ENCODE assay signal across 20 cellular contexts in the genomic region with DNA sequence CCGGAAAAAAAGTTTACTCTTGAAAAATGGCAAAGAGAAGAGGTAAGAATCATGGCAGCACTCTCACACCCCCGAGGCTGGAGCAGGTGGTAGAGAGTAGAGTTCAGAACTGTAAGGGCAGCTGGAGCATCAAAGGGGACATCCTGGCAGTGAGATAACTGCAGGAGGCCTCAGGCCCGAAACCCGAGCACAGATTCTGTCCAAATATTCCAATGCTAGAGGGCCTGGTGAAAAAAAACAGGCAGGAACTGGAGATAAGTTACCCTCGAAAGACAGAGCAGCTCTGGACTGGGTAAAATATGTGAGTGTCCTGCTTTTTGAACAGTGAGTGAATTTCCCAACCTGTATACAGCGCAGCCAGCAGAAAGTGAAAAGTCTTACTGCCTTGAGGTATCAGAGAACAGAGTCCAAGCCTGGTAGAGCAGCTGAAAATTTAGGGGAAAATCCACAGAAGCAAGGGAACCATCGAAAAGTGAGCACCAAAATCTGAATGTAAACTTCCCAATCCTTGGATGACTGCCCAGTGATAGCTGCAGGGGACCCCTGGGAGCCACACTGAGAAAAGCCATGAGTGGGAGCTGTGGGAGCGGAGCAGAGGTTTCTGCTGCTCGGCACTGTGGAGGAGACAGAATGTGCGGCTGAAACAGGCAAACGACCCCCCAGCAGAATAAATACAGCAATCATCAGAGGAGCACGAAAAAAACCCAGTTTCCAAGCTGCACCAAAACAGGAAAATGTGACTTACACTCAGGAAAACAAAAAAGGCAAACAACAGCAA. TPM values are rescaled to one million over a fixed set of nuclear protein-coding genes. Genes with fewer than 3 reads are reported as not detected.
"Had no signal": no experiment of that assay in that cellular context is flagged by ENCODE, and none has a peak within 500 bp of the region (broad histone marks: within the 10 kb centered on the region; RNA-seq: fewer than 3 reads in every experiment).

No MANE protein-coding gene starts in this region.

- H3K36me3 Mint-ChIP-seq: brain; immature natural killer cell; naive thymus-derived CD8-positive, alpha-beta T cell; stimulated activated naive B cell treated with anti-CD40 and anti-IgM and Interleukin-4, amounts not matched to agents 10 μg/mL and 1 μg/mL and 100 μg/mL, for 72 hours had no signal

- H3K27me3 Mint-ChIP-seq: brain had no signal

- H3K4me3 Mint-ChIP-seq: activated CD4-positive, alpha-beta T cell treated with anti-CD3 and anti-CD28 coated beads, Interleukin-2, amount 10 ng/mL, durations not matched to agents 24 days and 14 days; activated CD8-positive, alpha-beta T cell treated with anti-CD3 and anti-CD28 coated beads for 36 hours; activated T-helper 17 cell treated with anti-CD3 and anti-CD28 coated beads, Interleukin-2, amount 50 U/mL, for 72 hours; immature natural killer cell; naive thymus-derived CD8-positive, alpha-beta T cell; stimulated activated naive B cell treated with anti-CD40 and anti-IgM and Interleukin-4, amounts not matched to agents 10 μg/mL and 1 μg/mL and 100 μg/mL, for 72 hours; T-helper 1 cell treated with Interleukin-12 subunit alpha and Interleukin-12 subunit beta and Interleukin-4 antibody, amounts not matched to agents 30 μg/mL and 1 μg/mL, for 36 hours had no signal

- H3K27me3 ChIP-seq: colonic mucosa, heart left ventricle, pancreas, sigmoid colon had no signal

- DNase-seq: activated CD4-positive, alpha-beta T cell treated with anti-CD3 and anti-CD28 coated beads, Interleukin-2, amount 10 ng/mL, durations not matched to agents 24 days and 14 days; activated CD8-positive, alpha-beta T cell treated with anti-CD3 and anti-CD28 coated beads for 36 hours; activated naive CD4-positive, alpha-beta T cell; activated T-cell treated with anti-CD3 and anti-CD28 coated beads, Interleukin-2, amount 50 U/mL, for 1 hour; anterior cingulate cortex; central memory CD4-positive, alpha-beta T cell; colonic mucosa; erythroblast; heart left ventricle; immature natural killer cell; left ventricle myocardium superior; naive thymus-derived CD8-positive, alpha-beta T cell; pancreas; stimulated activated naive B cell treated with anti-CD40 and anti-IgM and Interleukin-4, amounts not matched to agents 10 μg/mL and 1 μg/mL and 100 μg/mL, for 72 hours had no signal

- FAIRE-seq: endometrium, pancreas had no signal

- H3K9me3 ChIP-seq: colonic mucosa, gastroesophageal sphincter, heart left ventricle, pancreas, sigmoid colon had no signal

- H3K4me3 ChIP-seq: colonic mucosa, gastroesophageal sphincter, heart left ventricle, pancreas, sigmoid colon had no signal

- H3K36me3 ChIP-seq: colonic mucosa, gastroesophageal sphincter, heart left ventricle, pancreas, sigmoid colon had no signal

- ATAC-seq: activated CD8-positive, alpha-beta T cell treated with anti-CD3 and anti-CD28 coated beads for 36 hours; activated T-helper 17 cell treated with anti-CD3 and anti-CD28 coated beads, Interleukin-2, amount 50 U/mL, for 72 hours; gastroesophageal sphincter; heart left ventricle; left ventricle myocardium superior; naive thymus-derived CD8-positive, alpha-beta T cell; pancreas; stimulated activated naive B cell treated with anti-CD40 and anti-IgM and Interleukin-4, amounts not matched to agents 10 μg/mL and 1 μg/mL and 100 μg/mL, for 72 hours had no signal

- H3K27ac Mint-ChIP-seq: activated CD4-positive, alpha-beta T cell treated with anti-CD3 and anti-CD28 coated beads, Interleukin-2, amount 10 ng/mL, durations not matched to agents 24 days and 14 days; activated CD8-positive, alpha-beta T cell treated with anti-CD3 and anti-CD28 coated beads for 36 hours; activated T-helper 17 cell treated with anti-CD3 and anti-CD28 coated beads, Interleukin-2, amount 50 U/mL, for 72 hours; stimulated activated naive B cell treated with anti-CD40 and anti-IgM and Interleukin-4, amounts not matched to agents 10 μg/mL and 1 μg/mL and 100 μg/mL, for 72 hours; T-helper 1 cell treated with Interleukin-12 subunit alpha and Interleukin-12 subunit beta and Interleukin-4 antibody, amounts not matched to agents 30 μg/mL and 1 μg/mL, for 36 hours had no signal

- H3K9me3 Mint-ChIP-seq: activated CD4-positive, alpha-beta T cell treated with anti-CD3 and anti-CD28 coated beads, Interleukin-2, amount 10 ng/mL, durations not matched to agents 24 days and 14 days; activated CD8-positive, alpha-beta T cell treated with anti-CD3 and anti-CD28 coated beads for 36 hours; activated T-helper 17 cell treated with anti-CD3 and anti-CD28 coated beads, Interleukin-2, amount 50 U/mL, for 72 hours; immature natural killer cell; naive thymus-derived CD8-positive, alpha-beta T cell; stimulated activated naive B cell treated with anti-CD40 and anti-IgM and Interleukin-4, amounts not matched to agents 10 μg/mL and 1 μg/mL and 100 μg/mL, for 72 hours; T-helper 1 cell treated with Interleukin-12 subunit alpha and Interleukin-12 subunit beta and Interleukin-4 antibody, amounts not matched to agents 30 μg/mL and 1 μg/mL, for 36 hours had no signal

RNA-seq across cellular contexts. Expression of a gene that starts 50.7 kb away (rescaled TPM):
- total RNA-seq: activated T-helper 17 cell treated with anti-CD3 and anti-CD28 coated beads, Interleukin-2, amount 50 U/mL, for 72 hours had no signal
